Comparison of ENCODE assay signal across 16 cellular contexts in genomic region chr14:49512147-49512551, GRCh38.
DNase-seq lines count a peak whose midpoint lies in the region; TF ChIP-seq lines count a peak whose summit lies in the region.
"Had no signal": no experiment of that assay in that cellular context is flagged by ENCODE, and none has a peak within 500 bp of the region (broad histone marks: within the 10 kb centered on the region; RNA-seq: fewer than 3 reads in every experiment).

No MANE protein-coding gene starts in this region.

- no peaks in the 10 kb centered on the region for H3K4me1 ChIP-seq in sigmoid colon
- H3K4me1 ChIP-seq: gastrocnemius medialis had no signal

- no peak for TF ChIP-seq CTCF in sigmoid colon (IDR thresholded peaks at IDR 0.05)

- H3K4me3 ChIP-seq in sigmoid colon = no peak overlapping the region
- H3K4me3 ChIP-seq: gastrocnemius medialis had no signal

- no peaks in the 10 kb centered on the region for H3K36me3 ChIP-seq in sigmoid colon
- H3K36me3 ChIP-seq: gastrocnemius medialis had no signal

- TF ChIP-seq EP300 in sigmoid colon (IDR thresholded peaks at IDR 0.05) = no peak

- H3K9me3 ChIP-seq in sigmoid colon = peaks cover 0 to 2% (median 0%) of the 10 kb centered on the region in 4 donors
- H3K9me3 ChIP-seq: gastrocnemius medialis had no signal

- TF ChIP-seq POLR2A in sigmoid colon (IDR thresholded peaks at IDR 0.05) = no peak

- H3K27ac ChIP-seq in epithelial cell of prostate = peak overlapping the region; percentile 79
- no peak overlapping the region for H3K27ac ChIP-seq in sigmoid colon
- H3K27ac ChIP-seq: gastrocnemius medialis had no signal

- H3K27me3 ChIP-seq in sigmoid colon = no peaks in the 10 kb centered on the region
- H3K27me3 ChIP-seq: gastrocnemius medialis had no signal

- 46 to 53% methylated on average over 3 of the region's 3 CpGs for WGBS in sigmoid colon, 2 donors

- DNase-seq in EH (ENCODE audit: low read depth) (peak; percentile 78), RKO (ENCODE audit: low spot score) (peak; percentile 75), epithelial cell of prostate (ENCODE audit: low read depth, low spot score) (peak; percentile 77), renal cortical epithelial cell (ENCODE audit: low read depth) (peak; percentile 89), sigmoid colon (no peak), D341Med (ENCODE audit: low spot score) (no peak), HUDEP-2 (lab: John Stamatoyannopoulos, UW; ENCODE audit: unreplicated experiment in 76 of 76) (no peak), posterior vena cava (ENCODE audit: low spot score) (no peak)
- DNase-seq: activated T-cell treated with anti-CD3 and anti-CD28 coated beads for 4 hours, DMS79, gastrocnemius medialis, left colon, NCI-H187, occipital lobe, OCI-M1, trophoblast cell had no signal

- intact Hi-C loops in sigmoid colon (cut with DNase I) = no loop called here
- intact Hi-C loops in posterior vena cava (cut with DNase I) = no loop called here

Comparison
In these comparisons a context has a peak if more than half of its experiments do, and no peak if none do; other contexts are left out.
1. DNase-seq: peak in EH (single experiment), RKO (single experiment), epithelial cell of prostate (single experiment) and renal cortical epithelial cell (single experiment); none in sigmoid colon (single experiment), D341Med (single experiment), HUDEP-2 (0 of 76) and posterior vena cava (single experiment).